Comparison of ENCODE assay signal across 11 cellular contexts in genomic region chr6:90231308-90231707, GRCh38.
"Had no signal": no experiment of that assay in that cellular context is flagged by ENCODE, and none has a peak within 500 bp of the region (broad histone marks: within the 10 kb centered on the region; RNA-seq: fewer than 3 reads in every experiment).

No MANE protein-coding gene starts in this region.

- H3K4me3 Mint-ChIP-seq: activated CD4-positive, alpha-beta memory T cell treated with anti-CD3 and anti-CD28 coated beads for 36 hours; endodermal cell; stimulated activated effector memory CD8-positive, alpha-beta T cell treated with anti-CD3 and anti-CD28 coated beads, Interleukin-12 subunit alpha, Interleukin-12 subunit beta, amount 100 ng/mL, for 72 hours; WTC11 had no signal

- ATAC-seq: lower lobe of right lung; stimulated activated effector memory CD8-positive, alpha-beta T cell treated with anti-CD3 and anti-CD28 coated beads, Interleukin-12 subunit alpha, Interleukin-12 subunit beta, amount 100 ng/mL, for 72 hours had no signal

- H3K27ac Mint-ChIP-seq: activated CD4-positive, alpha-beta memory T cell treated with anti-CD3 and anti-CD28 coated beads for 36 hours; endodermal cell; WTC11 had no signal

- H3K36me3 Mint-ChIP-seq: stimulated activated effector memory CD8-positive, alpha-beta T cell treated with anti-CD3 and anti-CD28 coated beads, Interleukin-12 subunit alpha, Interleukin-12 subunit beta, amount 100 ng/mL, for 72 hours; WTC11 had no signal

- DNase-seq: activated CD4-positive, alpha-beta memory T cell treated with anti-CD3 and anti-CD28 coated beads for 36 hours; activated CD8-positive, alpha-beta memory T cell treated with anti-CD3 and anti-CD28 coated beads, Interleukin-2, amount 50 U/mL, for 4 hours; dermis blood vessel endothelial cell; endodermal cell; glutamatergic neuron; lower lobe of right lung; midbrain; substantia nigra; trophoblast cell had no signal

- H3K9me3 Mint-ChIP-seq: activated CD4-positive, alpha-beta memory T cell treated with anti-CD3 and anti-CD28 coated beads for 36 hours; endodermal cell; stimulated activated effector memory CD8-positive, alpha-beta T cell treated with anti-CD3 and anti-CD28 coated beads, Interleukin-12 subunit alpha, Interleukin-12 subunit beta, amount 100 ng/mL, for 72 hours; WTC11 had no signal

- H3K27me3 Mint-ChIP-seq: activated CD4-positive, alpha-beta memory T cell treated with anti-CD3 and anti-CD28 coated beads for 36 hours had no signal
